In the genomic region with DNA sequence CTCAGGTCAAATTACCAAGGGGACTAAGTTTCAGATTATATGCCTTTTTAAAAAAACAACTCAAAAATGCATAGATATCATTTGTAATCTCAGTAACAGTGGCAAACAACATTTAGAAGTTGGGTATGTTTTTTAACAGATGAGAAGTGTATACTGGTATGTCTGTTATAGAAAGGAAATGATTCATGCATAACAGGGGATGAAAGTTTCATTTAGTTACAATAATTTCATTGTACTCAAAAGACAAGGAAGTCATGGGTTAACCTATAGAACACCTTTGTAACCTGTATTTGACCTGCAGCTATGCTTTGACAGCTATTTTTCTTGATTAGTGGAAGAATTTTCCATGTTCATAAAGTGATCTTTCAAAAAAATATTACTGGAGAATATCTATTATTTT, we compare ENCODE assay signal across 14 cellular contexts. TPM values are rescaled to one million over a fixed set of nuclear protein-coding genes. Genes with fewer than 3 reads are reported as not detected.
DNase-seq lines count a peak whose midpoint lies in the region; ATAC-seq and TF ChIP-seq lines count a peak whose summit lies in the region.
"Had no signal": no experiment of that assay in that cellular context is flagged by ENCODE, and none has a peak within 500 bp of the region (broad histone marks: within the 10 kb centered on the region; RNA-seq: fewer than 3 reads in every experiment).

No MANE protein-coding gene starts in this region.

- H3K36me3 ChIP-seq in PC-3 (ENCODE audit: low read depth, low read length) (no peaks in the 10 kb centered on the region), osteoblast (ENCODE audit: insufficient read depth, low read length) (no peaks in the 10 kb centered on the region), endodermal cell (ENCODE audit: control insufficient read depth, insufficient read depth, low read length) (peaks cover 17% of the 10 kb centered on the region)

- no peaks in the 10 kb centered on the region for H4K20me1 ChIP-seq in PC-3 (ENCODE audit: low read length)
- no peaks in the 10 kb centered on the region for H4K20me1 ChIP-seq in osteoblast (ENCODE audit: insufficient read depth, low read length)

- H3K79me2 ChIP-seq in PC-3 (ENCODE audit: low read length): 0 out of 2 replicates have a peak, but pooled peaks cover 3% of the 10 kb centered on the region
- peaks cover 57% of the 10 kb centered on the region for H3K79me2 ChIP-seq in osteoblast (ENCODE audit: insufficient read depth, low read length)

- H3K4me3 ChIP-seq in PC-3 (ENCODE audit: low read length) (no peak overlapping the region), osteoblast (ENCODE audit: insufficient read depth, low read length) (no peak overlapping the region), endodermal cell (ENCODE audit: low read length) (no peak overlapping the region)
- H3K4me3 ChIP-seq: suprapubic skin had no signal

- TF ChIP-seq CTCF in PC-3 (conservative IDR thresholded peaks at IDR 0.05; ENCODE audit: low read depth, low read length) (no peak), osteoblast (IDR thresholded peaks at IDR 0.05; ENCODE audit: extremely low read depth, low read depth, low read length) (no peak), endodermal cell (conservative IDR thresholded peaks at IDR 0.05) (no peak)

- CTCF ChIA-PET in activated CD4-positive, alpha-beta T cell treated with anti-CD3 and anti-CD28 coated beads for 36 hours (lab: Charles Lee): interaction anchor here (0.7 to 1.1 kb wide), 4 partner anchors 9 to 278 kb away, joined by 3 read pairs; no protein-coding TSS in a partner anchor
- CTCF ChIA-PET in PC-3 (lab: Charles Lee): no interaction called here

- POLR2A ChIA-PET in activated CD4-positive, alpha-beta T cell treated with anti-CD3 and anti-CD28 coated beads for 36 hours (lab: Charles Lee): interaction anchor here (0.5 kb wide), 1 partner anchor 130 kb away, joined by 4 read pairs; no protein-coding TSS in a partner anchor
- POLR2A ChIA-PET in PC-3 (lab: Charles Lee; ENCODE audit: unreplicated experiment): interaction anchor here (0.6 kb wide), 1 partner anchor 207 kb away, joined by 3 read pairs; no protein-coding TSS in a partner anchor
- POLR2A ChIA-PET in activated naive CD8-positive, alpha-beta T cell treated with anti-CD3 and anti-CD28 coated beads, Interleukin-2, amount 10 ng/mL, durations not matched to agents 7 days and 5 days (lab: Charles Lee): interaction anchor here (0.6 to 1.2 kb wide), 4 partner anchors 20 to 207 kb away, joined by 3 to 6 read pairs (median 4); no protein-coding TSS in a partner anchor

- intact Hi-C loops in activated CD4-positive, alpha-beta T cell treated with anti-CD3 and anti-CD28 coated beads for 36 hours (cut with DNase I, micrococcal nuclease): loop anchor here in 1 of 2 experiments (1.0 kb wide), 1 partner anchor 8 kb away; no protein-coding TSS in a partner anchor
- intact Hi-C loops in PC-3 (cut with micrococcal nuclease): loop anchor here (5.0 kb wide), 1 partner anchor 57 kb away; no protein-coding TSS in a partner anchor

- H3F3A ChIP-seq in PC-3 (ENCODE audit: low read length, unreplicated experiment): no peaks in the 10 kb centered on the region

- H3K36me3 Mint-ChIP-seq in activated CD4-positive, alpha-beta T cell treated with anti-CD3 and anti-CD28 coated beads for 36 hours (ENCODE audit: low read depth): peaks cover 66% of the 10 kb centered on the region
- peaks cover 72% of the 10 kb centered on the region for H3K36me3 Mint-ChIP-seq in activated naive CD8-positive, alpha-beta T cell treated with anti-CD3 and anti-CD28 coated beads, Interleukin-2, amount 10 ng/mL, durations not matched to agents 7 days and 5 days
- peaks cover 22% of the 10 kb centered on the region for H3K36me3 Mint-ChIP-seq in endodermal cell (ENCODE audit: low read depth)

- ATAC-seq in activated CD4-positive, alpha-beta T cell treated with anti-CD3 and anti-CD28 coated beads for 36 hours: peak; percentile 63
- peak; percentile 53 for ATAC-seq in PC-3
- peak; percentile 67 for ATAC-seq in activated naive CD8-positive, alpha-beta T cell treated with anti-CD3 and anti-CD28 coated beads, Interleukin-2, amount 10 ng/mL, durations not matched to agents 7 days and 5 days (ENCODE audit: low read depth)
- no peak for ATAC-seq in GM19397 (IDR thresholded peaks at IDR 0.05; ENCODE audit: unreplicated experiment)
- no peak for ATAC-seq in GM21737 (IDR thresholded peaks at IDR 0.05; ENCODE audit: unreplicated experiment)

- H3K9ac ChIP-seq in PC-3 (ENCODE audit: low read length) (no peak overlapping the region), endodermal cell (ENCODE audit: extremely low read depth, low read length, poor library complexity, severe bottlenecking) (no peak overlapping the region)

- H3K9me3 ChIP-seq in PC-3 (ENCODE audit: low read length): no peaks in the 10 kb centered on the region
- no peaks in the 10 kb centered on the region for H3K9me3 ChIP-seq in osteoblast (ENCODE audit: low read depth, low read length)
- H3K9me3 ChIP-seq in endodermal cell (ENCODE audit: control insufficient read depth, low read length): peaks cover 30% of the 10 kb centered on the region

- H3K9me3 Mint-ChIP-seq in activated CD4-positive, alpha-beta T cell treated with anti-CD3 and anti-CD28 coated beads for 36 hours (ENCODE audit: low read depth): peaks cover 5% of the 10 kb centered on the region
- peaks cover 16% of the 10 kb centered on the region for H3K9me3 Mint-ChIP-seq in activated naive CD8-positive, alpha-beta T cell treated with anti-CD3 and anti-CD28 coated beads, Interleukin-2, amount 10 ng/mL, durations not matched to agents 7 days and 5 days
- peaks cover 14% of the 10 kb centered on the region for H3K9me3 Mint-ChIP-seq in endodermal cell

- H3K27ac Mint-ChIP-seq in activated CD4-positive, alpha-beta T cell treated with anti-CD3 and anti-CD28 coated beads for 36 hours: peak overlapping the region; percentile 86
- peak overlapping the region; percentile 90 for H3K27ac Mint-ChIP-seq in activated naive CD8-positive, alpha-beta T cell treated with anti-CD3 and anti-CD28 coated beads, Interleukin-2, amount 10 ng/mL, durations not matched to agents 7 days and 5 days
- no peak overlapping the region for H3K27ac Mint-ChIP-seq in endodermal cell

- H3K4me2 ChIP-seq in PC-3 (ENCODE audit: low read length) (peak overlapping the region; percentile 38), osteoblast (ENCODE audit: insufficient read depth, low read length) (no peak overlapping the region)

- no peaks in the 10 kb centered on the region for H3K27me3 ChIP-seq in PC-3 (ENCODE audit: low read length)
- H3K27me3 ChIP-seq in osteoblast (ENCODE audit: insufficient read depth, low read length): no peaks in the 10 kb centered on the region
- H3K27me3 ChIP-seq in endodermal cell (ENCODE audit: control insufficient read depth, insufficient read depth, low read length, poor library complexity, severe bottlenecking): no peaks in the 10 kb centered on the region
- H3K27me3 ChIP-seq: suprapubic skin had no signal

- DNase-seq in activated CD4-positive, alpha-beta T cell treated with anti-CD3 and anti-CD28 coated beads for 36 hours: no peak
- DNase-seq in activated CD4-positive, alpha-beta T cell treated with anti-CD3 and anti-CD28 coated beads, Interleukin-2, amount 50 U/mL, for 48 hours: no peak
- DNase-seq in PC-3 (peak; percentile 57), osteoblast (ENCODE audit: insufficient read length, low spot score, missing footprints) (no peak), endodermal cell (no peak)
- no peak for DNase-seq in activated naive CD8-positive, alpha-beta T cell treated with anti-CD3 and anti-CD28 coated beads, Interleukin-2, amount 10 ng/mL, durations not matched to agents 7 days and 5 days
- DNase-seq: ACHN, DMS53, erythroblast, NCI-H1092 treated with DMSO at 0.1 percent for 48 hours had no signal

- H3K4me1 Mint-ChIP-seq in activated CD4-positive, alpha-beta T cell treated with anti-CD3 and anti-CD28 coated beads for 36 hours: peaks cover 89% of the 10 kb centered on the region
- peaks cover 50% of the 10 kb centered on the region for H3K4me1 Mint-ChIP-seq in activated naive CD8-positive, alpha-beta T cell treated with anti-CD3 and anti-CD28 coated beads, Interleukin-2, amount 10 ng/mL, durations not matched to agents 7 days and 5 days
- H3K4me1 Mint-ChIP-seq in endodermal cell: peaks cover 13% of the 10 kb centered on the region

- H3K4me1 ChIP-seq in PC-3 (ENCODE audit: insufficient read depth, low read length) (peaks cover 38% of the 10 kb centered on the region), osteoblast (ENCODE audit: insufficient read depth, low read length) (peaks cover 25% of the 10 kb centered on the region), endodermal cell (ENCODE audit: control insufficient read depth, insufficient read depth, low read length) (no peaks in the 10 kb centered on the region)

- BruUV-seq in PC-3 (replicated peaks; lab: Mats Ljungman, UMichigan): no TSS peak

- H3K9me2 ChIP-seq in PC-3 (replicated peaks; ENCODE audit: low read length): no peaks in the 10 kb centered on the region

- peak overlapping the region; percentile 29 for H3K27ac ChIP-seq in PC-3 (ENCODE audit: low read length)
- H3K27ac ChIP-seq in osteoblast (ENCODE audit: low read depth, low read length): peak overlapping the region; percentile 4
- H3K27ac ChIP-seq in endodermal cell (ENCODE audit: low read depth, low read length): no peak overlapping the region
- H3K27ac ChIP-seq: suprapubic skin had no signal

- no peaks in the 10 kb centered on the region for H3K27me3 Mint-ChIP-seq in activated CD4-positive, alpha-beta T cell treated with anti-CD3 and anti-CD28 coated beads for 36 hours
- H3K27me3 Mint-ChIP-seq in activated naive CD8-positive, alpha-beta T cell treated with anti-CD3 and anti-CD28 coated beads, Interleukin-2, amount 10 ng/mL, durations not matched to agents 7 days and 5 days: no peaks in the 10 kb centered on the region
- no peaks in the 10 kb centered on the region for H3K27me3 Mint-ChIP-seq in endodermal cell (ENCODE audit: insufficient read depth)
- H3K27me3 Mint-ChIP-seq: brain had no signal

- H2AFZ ChIP-seq in PC-3 (ENCODE audit: low read length) (no peak overlapping the region), osteoblast (ENCODE audit: low read length) (no peak overlapping the region)

- H3K4me3 Mint-ChIP-seq in activated CD4-positive, alpha-beta T cell treated with anti-CD3 and anti-CD28 coated beads for 36 hours: peak overlapping the region; percentile 44
- H3K4me3 Mint-ChIP-seq in activated naive CD8-positive, alpha-beta T cell treated with anti-CD3 and anti-CD28 coated beads, Interleukin-2, amount 10 ng/mL, durations not matched to agents 7 days and 5 days: peak overlapping the region; percentile 63
- no peak overlapping the region for H3K4me3 Mint-ChIP-seq in endodermal cell
- H3K4me3 Mint-ChIP-seq: brain had no signal

RNA-seq across cellular contexts. Expression of a gene that starts 35.4 kb away (rescaled TPM):
- total RNA-seq in activated CD4-positive, alpha-beta T cell treated with anti-CD3 and anti-CD28 coated beads for 36 hours: 10 to 100 TPM; 26.1 to 27.6 TPM
- 22.6 and 25.9 TPM in 2 replicates for total RNA-seq in PC-3 (2014; rRNA removed)
- total RNA-seq in activated naive CD8-positive, alpha-beta T cell treated with anti-CD3 and anti-CD28 coated beads, Interleukin-2, amount 10 ng/mL, durations not matched to agents 7 days and 5 days: 10 to 100 TPM; 32.3 to 33.3 TPM
- total RNA-seq in osteoblast: 17.1 and 17.4 TPM in 2 replicates
- total RNA-seq in endodermal cell: 10 to 100 TPM; 35.9 to 38.2 TPM
- polyA plus RNA-seq in endodermal cell (2013, experiment 1 of 2): 32.7 TPM
- 33.2 TPM for polyA plus RNA-seq in endodermal cell (2013, experiment 2 of 2)

Comparison
In these comparisons a context has a peak if more than half of its experiments do, and no peak if none do; other contexts are left out.
1. ATAC-seq: peak in activated CD4-positive, alpha-beta T cell treated with anti-CD3 and anti-CD28 coated beads for 36 hours (single experiment), PC-3 (single experiment) and activated naive CD8-positive, alpha-beta T cell treated with anti-CD3 and anti-CD28 coated beads, Interleukin-2, amount 10 ng/mL, durations not matched to agents 7 days and 5 days (single experiment); none in GM19397 (single experiment) and GM21737 (single experiment).